In genomic region chr4:88621763-88622327, GRCh38 we compare ENCODE assay signal across 14 cellular contexts. TPM values are rescaled to one million over a fixed set of nuclear protein-coding genes. Genes with fewer than 3 reads are reported as not detected.
DNase-seq lines count a peak whose midpoint lies in the region; ATAC-seq and TF ChIP-seq lines count a peak whose summit lies in the region.
"Had no signal": no experiment of that assay in that cellular context is flagged by ENCODE, and none has a peak within 500 bp of the region (broad histone marks: within the 10 kb centered on the region; RNA-seq: fewer than 3 reads in every experiment).

No MANE protein-coding gene starts in this region.

- CTCF ChIA-PET in MCF 10A (lab: Yijun Ruan, JAX): interaction anchor here (1.7 kb wide), 2 partner anchors 9 to 82 kb away, joined by 5 to 8 read pairs; no protein-coding TSS in a partner anchor

- peaks cover 7% of the 10 kb centered on the region for H3K9me3 Mint-ChIP-seq in MCF 10A (ENCODE audit: unreplicated experiment)
- H3K9me3 Mint-ChIP-seq in T-helper 2 cell treated with Interferon-gamma antibody and Interleukin-4, amounts not matched to agents 5 μg/mL and 100 μg/mL, for 36 hours: peaks cover 14% of the 10 kb centered on the region

- H3K27me3 ChIP-seq in breast epithelium (no peaks in the 10 kb centered on the region), RWPE2 (ENCODE audit: insufficient read depth, poor library complexity, severe bottlenecking) (no peaks in the 10 kb centered on the region)

- H3K4me3 ChIP-seq in breast epithelium (no peak overlapping the region), RWPE2 (ENCODE audit: severe bottlenecking) (no peak overlapping the region)

- no TSS peak for BruUV-seq in MCF 10A (replicated peaks; lab: Mats Ljungman, UMichigan)

- H3K27ac Mint-ChIP-seq in MCF 10A (ENCODE audit: low read depth, unreplicated experiment): peak overlapping the region; percentile 73
- no peak overlapping the region for H3K27ac Mint-ChIP-seq in T-helper 2 cell treated with Interferon-gamma antibody and Interleukin-4, amounts not matched to agents 5 μg/mL and 100 μg/mL, for 36 hours
- H3K27ac Mint-ChIP-seq: B cell; CD8-positive, alpha-beta T cell had no signal

- H3K9me3 ChIP-seq in breast epithelium (peaks cover 0 to 6% of the 10 kb centered on the region in 2 donors), RWPE2 (ENCODE audit: severe bottlenecking) (no peaks in the 10 kb centered on the region)

- intact Hi-C loops in MCF 10A (cut with micrococcal nuclease): loop anchor here (2.0 kb wide), 1 partner anchor 29 kb away; the partner anchor contains the start of gene HERC3
- intact Hi-C loops in breast epithelium (cut with DNase I; ENCODE audit: low total_unique reads): no loop called here

- POLR2A ChIA-PET in MCF 10A (lab: Yijun Ruan, JAX): interaction anchor here (1.7 to 1.8 kb wide), 3 partner anchors 9 to 29 kb away, joined by 4 to 86 read pairs (median 30); partner anchors contain the start of gene HERC3

- no peak for TF ChIP-seq CTCF in MCF 10A (IDR thresholded peaks at IDR 0.05; ENCODE audit: unreplicated experiment)
- no peak for TF ChIP-seq CTCF in breast epithelium (IDR thresholded peaks at IDR 0.05)
- no peak for TF ChIP-seq CTCF in RWPE2 (IDR thresholded peaks at IDR 0.05; ENCODE audit: poor library complexity, severe bottlenecking)

- TF ChIP-seq POLR2A in breast epithelium (IDR thresholded peaks at IDR 0.05): no peak

- H3K4me1 ChIP-seq in breast epithelium (no peaks in the 10 kb centered on the region), RWPE2 (ENCODE audit: insufficient read depth, poor library complexity, severe bottlenecking) (peaks cover 43% of the 10 kb centered on the region)

- H3K36me3 ChIP-seq in breast epithelium: no peaks in the 10 kb centered on the region
- H3K36me3 ChIP-seq in RWPE2 (ENCODE audit: low read depth): peaks cover 20% of the 10 kb centered on the region; the same call in 1 of the 2 replicates

- peaks cover 14% of the 10 kb centered on the region for H3K36me3 Mint-ChIP-seq in MCF 10A (ENCODE audit: insufficient read depth, unreplicated experiment)
- H3K36me3 Mint-ChIP-seq in T-helper 2 cell treated with Interferon-gamma antibody and Interleukin-4, amounts not matched to agents 5 μg/mL and 100 μg/mL, for 36 hours (ENCODE audit: low read depth): peaks cover 13% of the 10 kb centered on the region

- H3K4me1 Mint-ChIP-seq in MCF 10A (ENCODE audit: insufficient read depth, unreplicated experiment): peaks cover 30% of the 10 kb centered on the region
- peaks cover 7% of the 10 kb centered on the region for H3K4me1 Mint-ChIP-seq in T-helper 2 cell treated with Interferon-gamma antibody and Interleukin-4, amounts not matched to agents 5 μg/mL and 100 μg/mL, for 36 hours (ENCODE audit: low read depth)

- ATAC-seq in GM19395 (IDR thresholded peaks at IDR 0.05; ENCODE audit: unreplicated experiment) (peak; percentile 67), RWPE2 (ENCODE audit: low read depth) (no peak)
- ATAC-seq: CD8-positive, alpha-beta T cell had no signal

- H3K4me3 Mint-ChIP-seq in MCF 10A (ENCODE audit: unreplicated experiment): no peak overlapping the region
- H3K4me3 Mint-ChIP-seq in T-helper 2 cell treated with Interferon-gamma antibody and Interleukin-4, amounts not matched to agents 5 μg/mL and 100 μg/mL, for 36 hours: no peak overlapping the region
- H3K4me3 Mint-ChIP-seq: B cell; CD8-positive, alpha-beta T cell had no signal

- H3K27me3 Mint-ChIP-seq in MCF 10A (ENCODE audit: insufficient read depth, unreplicated experiment): no peaks in the 10 kb centered on the region
- no peaks in the 10 kb centered on the region for H3K27me3 Mint-ChIP-seq in T-helper 2 cell treated with Interferon-gamma antibody and Interleukin-4, amounts not matched to agents 5 μg/mL and 100 μg/mL, for 36 hours (ENCODE audit: low read depth)
- H3K27me3 Mint-ChIP-seq: B cell had no signal

- DNase-seq in MCF 10A (ENCODE audit: unreplicated experiment) (no peak), breast epithelium (ENCODE audit: low spot score in 2 of 2) (no peak), RWPE2 (ENCODE audit: low spot score) (no peak), LoVo (ENCODE audit: low spot score) (no peak), NCI-H446 treated with DMSO at 0.1 percent for 48 hours (lab: John Stamatoyannopoulos, UW) (no peak)
- DNase-seq in T-helper 2 cell treated with Interferon-gamma antibody and Interleukin-4, amounts not matched to agents 5 μg/mL and 100 μg/mL, for 36 hours (ENCODE audit: low spot score): no peak
- DNase-seq: CD8-positive, alpha-beta T cell; GF-D8; NCI-H1436 treated with DMSO at 0.1 percent for 48 hours; NCI-H2227 treated with DMSO at 0.1 percent for 48 hours; NCI-H526 treated with DMSO at 0.1 percent for 48 hours; OCI-M1 had no signal

- H3K27ac ChIP-seq in breast epithelium: no peak overlapping the region
- peak overlapping the region; percentile 100 for H3K27ac ChIP-seq in RWPE2 (ENCODE audit: poor library complexity, severe bottlenecking)

RNA-seq across cellular contexts. Expression of gene HERC3, which starts 29.6 kb away (rescaled TPM):
- 34.9 and 64.0 TPM in 2 replicates for total RNA-seq in MCF 10A (2022)
- 10 to 100 TPM; 34.1 to 60.9 (median 35.4) TPM for total RNA-seq in breast epithelium
